9 cellular contexts compared by ENCODE assay signal in genomic region chr1:230113605-230114241, GRCh38. TPM values are rescaled to one million over a fixed set of nuclear protein-coding genes. Genes with fewer than 3 reads are reported as not detected.
DNase-seq lines count a peak whose midpoint lies in the region; ATAC-seq and TF ChIP-seq lines count a peak whose summit lies in the region.
"Had no signal": no experiment of that assay in that cellular context is flagged by ENCODE, and none has a peak within 500 bp of the region (broad histone marks: within the 10 kb centered on the region; RNA-seq: fewer than 3 reads in every experiment).

No MANE protein-coding gene starts in this region.

- TF ChIP-seq CTCF in activated B cell treated with CpG ODN at 0.5 μM for 24 hours (IDR thresholded peaks at IDR 0.05) (no peak), cardiac muscle cell (IDR thresholded peaks at IDR 0.05; ENCODE audit: low read depth, low read length) (no peak), smooth muscle cell (IDR thresholded peaks at IDR 0.05; ENCODE audit: borderline replicate concordance, insufficient read depth, poor library complexity, severe bottlenecking) (no peak), GM20000 (IDR thresholded peaks at IDR 0.05; ENCODE audit: extremely low read depth, missing control alignments) (no peak)

- peaks cover 49% of the 10 kb centered on the region for H3K36me3 Mint-ChIP-seq in activated B cell treated with CpG ODN at 0.5 μM for 24 hours (ENCODE audit: low read depth)

- no peak overlapping the region for H2AFZ ChIP-seq in smooth muscle cell (ENCODE audit: low read depth)

- 38% methylated on average over 17 of the region's 17 CpGs for WGBS in smooth muscle cell (ENCODE audit: low lambda C conversion rate)

- H3K36me3 ChIP-seq in cardiac muscle cell: no peaks in the 10 kb centered on the region
- H3K36me3 ChIP-seq in smooth muscle cell (ENCODE audit: low read depth): no peaks in the 10 kb centered on the region

- no peak overlapping the region for H3K4me3 Mint-ChIP-seq in activated B cell treated with CpG ODN at 0.5 μM for 24 hours

- peaks cover 43% of the 10 kb centered on the region for H3K4me1 ChIP-seq in cardiac muscle cell (ENCODE audit: low read depth)
- H3K4me1 ChIP-seq in smooth muscle cell (ENCODE audit: low read depth): peaks cover 32% of the 10 kb centered on the region

- H3K27me3 ChIP-seq in cardiac muscle cell (no peaks in the 10 kb centered on the region), smooth muscle cell (ENCODE audit: low read depth) (no peaks in the 10 kb centered on the region)

- peak overlapping the region; percentile 0 for H3K27ac Mint-ChIP-seq in activated B cell treated with CpG ODN at 0.5 μM for 24 hours

- H3F3A ChIP-seq in smooth muscle cell (ENCODE audit: low read depth): peaks cover 5% of the 10 kb centered on the region

- CTCF ChIA-PET in activated B cell treated with CpG ODN at 0.5 μM for 24 hours (lab: Charles Lee): no interaction called here

- intact Hi-C loops in activated B cell treated with CpG ODN at 0.5 μM for 24 hours (cut with micrococcal nuclease): no loop called here

- no peaks in the 10 kb centered on the region for H3K9me3 Mint-ChIP-seq in activated B cell treated with CpG ODN at 0.5 μM for 24 hours

- peak overlapping the region; percentile 89 for H3K9ac ChIP-seq in smooth muscle cell (ENCODE audit: low read depth)

- ATAC-seq in activated B cell treated with CpG ODN at 0.5 μM for 24 hours (ENCODE audit: low read depth) (no peak), HG03460 (IDR thresholded peaks at IDR 0.05; ENCODE audit: unreplicated experiment) (no peak)

- H3K4me2 ChIP-seq in smooth muscle cell: peak overlapping the region; percentile 69

- H3K4me1 Mint-ChIP-seq in activated B cell treated with CpG ODN at 0.5 μM for 24 hours: peaks cover 86% of the 10 kb centered on the region

- peaks cover 89% of the 10 kb centered on the region for H3K79me2 ChIP-seq in smooth muscle cell (ENCODE audit: low read depth)

- H3K4me3 ChIP-seq in cardiac muscle cell: no peak overlapping the region
- no peak overlapping the region for H3K4me3 ChIP-seq in smooth muscle cell

- H3K27ac ChIP-seq in cardiac muscle cell: peak overlapping the region; percentile 53
- peak overlapping the region; percentile 94 for H3K27ac ChIP-seq in smooth muscle cell (ENCODE audit: low read depth)

- POLR2A ChIA-PET in activated B cell treated with CpG ODN at 0.5 μM for 24 hours (lab: Charles Lee): interaction anchor here (0.9 to 7.8 kb wide), 2 partner anchors 9 to 36 kb away, joined by 3 to 222 read pairs; no protein-coding TSS in a partner anchor

- H4K20me1 ChIP-seq in smooth muscle cell (ENCODE audit: low read depth): peaks cover 72% of the 10 kb centered on the region

- DNase-seq in GOT3 (lab: John Stamatoyannopoulos, UW): peak; percentile 63
- no peak for DNase-seq in activated B cell treated with CpG ODN at 0.5 μM for 24 hours
- peak in 1 of 2 donors; percentile 87 for DNase-seq in cardiac muscle cell (ENCODE audit: low read depth in 1 of 2, low spot score in 1 of 2)
- DNase-seq in smooth muscle cell (lab: John Stamatoyannopoulos, UW; ENCODE audit: unreplicated experiment): no peak
- DNase-seq in NCI-H748 (lab: John Stamatoyannopoulos, UW; ENCODE audit: unreplicated experiment): no peak
- no peak for DNase-seq in GM20000 (ENCODE audit: low spot score)
- no peak for DNase-seq in NCI-H2171 (lab: John Stamatoyannopoulos, UW)
- DNase-seq: stimulated activated CD4-positive, alpha-beta T cell treated with anti-CD3 and anti-CD28 coated beads, Interleukin-4, amount 100 ng/mL, for 1 hour had no signal

- H3K27me3 Mint-ChIP-seq in activated B cell treated with CpG ODN at 0.5 μM for 24 hours: no peaks in the 10 kb centered on the region

- H3K9me3 ChIP-seq in cardiac muscle cell (ENCODE audit: low read depth): no peaks in the 10 kb centered on the region
- no peaks in the 10 kb centered on the region for H3K9me3 ChIP-seq in smooth muscle cell (replicated peaks; ENCODE audit: low read depth)

RNA-seq across cellular contexts. Expression of gene GALNT2, which starts 46.7 kb away (rescaled TPM):
- 99.8 and 108 TPM in 2 replicates for total RNA-seq in activated B cell treated with CpG ODN at 0.5 μM for 24 hours
- 83.5 and 92.1 TPM in 2 replicates for total RNA-seq in cardiac muscle cell
- 71.4 and 73.5 TPM in 2 replicates for polyA plus RNA-seq in cardiac muscle cell
- total RNA-seq in smooth muscle cell: 76.4 and 91.0 TPM in 2 replicates
- 152 and 162 TPM in 2 replicates for polyA plus RNA-seq in smooth muscle cell
